8 cellular contexts compared by ENCODE assay signal in genomic region chr1:77313491-77313890, GRCh38. TPM values are rescaled to one million over a fixed set of nuclear protein-coding genes. Genes with fewer than 3 reads are reported as not detected.
DNase-seq lines count a peak whose midpoint lies in the region; ATAC-seq and FAIRE-seq lines count a peak whose summit lies in the region.

No MANE protein-coding gene starts in this region.

- no peak for FAIRE-seq in HTR-8/SVneo (lab: Jason Lieb, UNC)

- peak; percentile 60 to 63 for ATAC-seq in activated CD4-positive, CD25-positive, alpha-beta regulatory T cell treated with anti-CD3 and anti-CD28 coated beads, Interleukin-2, amount 50 U/mL, for 24 hours
- ATAC-seq in HG03565 (IDR thresholded peaks at IDR 0.05; ENCODE audit: unreplicated experiment) (no peak), sciatic nerve (no peak)

- intact Hi-C loops in sciatic nerve (cut with DNase I): no loop called here

- DNase-seq in activated CD4-positive, CD25-positive, alpha-beta regulatory T cell (lab: John Stamatoyannopoulos, UW): no peak
- DNase-seq in HTR-8/SVneo (ENCODE audit: insufficient read length, low spot score): peak; percentile 9
- DNase-seq in activated CD4-positive, alpha-beta T cell treated with anti-CD3 and anti-CD28 coated beads, Interleukin-2, amount 50 U/mL, for 48 hours: peak; percentile 15 to 33
- peak; percentile 64 for DNase-seq in iPS DF 19.7 (ENCODE audit: low read depth, low spot score)
- DNase-seq in cerebellar nuclear complex (lab: John Stamatoyannopoulos, UW): no peak
- DNase-seq in sciatic nerve (ENCODE audit: low spot score): no peak

RNA-seq across cellular contexts. Expression of gene AK5, which starts 31.7 kb away (rescaled TPM):
- 47.1 TPM for total RNA-seq in sciatic nerve

Comparison
In these comparisons a context has a peak if more than half of its experiments do, and no peak if none do; other contexts are left out.
1. ATAC-seq: peak in activated CD4-positive, CD25-positive, alpha-beta regulatory T cell treated with anti-CD3 and anti-CD28 coated beads, Interleukin-2, amount 50 U/mL, for 24 hours (2 of 2); none in HG03565 (single experiment) and sciatic nerve (single experiment).
2. DNase-seq: peak in HTR-8/SVneo (single experiment), activated CD4-positive, alpha-beta T cell treated with anti-CD3 and anti-CD28 coated beads, Interleukin-2, amount 50 U/mL, for 48 hours (2 of 2) and iPS DF 19.7 (single experiment); none in activated CD4-positive, CD25-positive, alpha-beta regulatory T cell (0 of 4), cerebellar nuclear complex (0 of 2) and sciatic nerve (single experiment).